Comparison of ENCODE assay signal across 1 cellular context in genomic region chr17:2854662-2855061, GRCh38.
TF ChIP-seq lines count a peak whose summit lies in the region.

No MANE protein-coding gene starts in this region.

TF ChIP-seq in H1, 55 proteins besides CTCF, POLR2A, EP300 and RAD21 (continued from another document):
- TF ChIP-seq POU5F1 (IDR thresholded peaks at IDR 0.05; ENCODE audit: low read depth, low read length): no peak
- TF ChIP-seq SP4 (IDR thresholded peaks at IDR 0.05; ENCODE audit: low read length): no peak
- no peak for TF ChIP-seq HDAC2 (IDR thresholded peaks at IDR 0.05; ENCODE audit: borderline replicate concordance in 1 of 2, low read depth in 2 of 2, low read length in 2 of 2)
- no peak for TF ChIP-seq SAP30 (IDR thresholded peaks at IDR 0.05; ENCODE audit: insufficient read depth, insufficient replicate concordance, low read length)
- TF ChIP-seq CREB1 (IDR thresholded peaks at IDR 0.05): no peak
- no peak for TF ChIP-seq YY1 (IDR thresholded peaks at IDR 0.05; ENCODE audit: low read depth, low read length)
- TF ChIP-seq GTF2F1 (IDR thresholded peaks at IDR 0.05; ENCODE audit: borderline replicate concordance, low read depth, low read length): no peak
- no peak for TF ChIP-seq TAF1 (IDR thresholded peaks at IDR 0.05; ENCODE audit: low read depth, low read length)
- TF ChIP-seq MAFK (IDR thresholded peaks at IDR 0.05; ENCODE audit: low read depth, low read length): no peak
- no peak; a peak in 1 of 4 replicates for TF ChIP-seq SIN3A (conservative IDR thresholded peaks at IDR 0.05 in 1 of 2, IDR thresholded peaks at IDR 0.05 in 1 of 2; ENCODE audit: low read depth in 1 of 2, low read length in 2 of 2)
- TF ChIP-seq ASH2L (IDR thresholded peaks at IDR 0.05; ENCODE audit: low read length): no peak
- TF ChIP-seq ATF2 (IDR thresholded peaks at IDR 0.05; ENCODE audit: low read length): no peak
